17 cellular contexts compared by ENCODE assay signal in the genomic region with DNA sequence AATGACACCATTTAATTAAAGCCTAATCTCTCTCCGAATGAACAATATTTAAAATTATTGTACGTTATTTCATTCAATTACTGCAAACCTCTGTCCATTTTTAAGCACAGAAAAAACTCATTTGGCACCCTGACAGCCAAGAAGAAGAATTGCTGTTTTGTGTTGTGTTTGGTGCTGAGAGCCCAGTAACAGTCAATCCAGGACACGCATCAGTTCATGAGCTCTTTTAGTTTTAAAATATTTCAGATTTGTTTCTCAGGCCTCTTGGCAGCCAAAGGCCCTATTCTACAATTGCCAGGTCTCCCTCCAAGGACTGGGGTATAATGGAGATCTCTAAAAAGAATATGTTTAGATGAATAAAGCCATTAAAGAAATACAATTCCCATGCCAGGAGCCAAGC.
DNase-seq lines count a peak whose midpoint lies in the region; ATAC-seq and TF ChIP-seq lines count a peak whose summit lies in the region.
"Had no signal": no experiment of that assay in that cellular context is flagged by ENCODE, and none has a peak within 500 bp of the region (broad histone marks: within the 10 kb centered on the region; RNA-seq: fewer than 3 reads in every experiment).

No MANE protein-coding gene starts in this region.

- H3K27me3 Mint-ChIP-seq in endothelial cell (ENCODE audit: unreplicated experiment), result peaks cover 5% of the 10 kb centered on the region
- H3K27me3 Mint-ChIP-seq in CD8-positive, alpha-beta T cell (ENCODE audit: low read depth), result no peaks in the 10 kb centered on the region
- H3K27me3 Mint-ChIP-seq: B cell had no signal

- in situ Hi-C loops in brain microvascular endothelial cell (cut with HindIII; ENCODE audit: low pct_ligation_motif_present, low sequenced_read_pairs), result no loop called here

- no peaks in the 10 kb centered on the region for H3K36me3 Mint-ChIP-seq in endothelial cell (ENCODE audit: low read depth, unreplicated experiment)
- no peaks in the 10 kb centered on the region for H3K36me3 Mint-ChIP-seq in CD8-positive, alpha-beta T cell
- H3K36me3 Mint-ChIP-seq: CD14-positive monocyte had no signal

- DNase-seq in Right ventricle myocardium superior, result no peak
- no peak for DNase-seq in heart left ventricle
- no peak for DNase-seq in endothelial cell (ENCODE audit: low spot score)
- DNase-seq in thyroid gland, result peak; percentile 20 to 31
- no peak for DNase-seq in CD8-positive, alpha-beta T cell
- DNase-seq in brain microvascular endothelial cell, result no peak
- DNase-seq: EL, GF-D8, Kasumi-1, NCI-H187, RPMI8226, SIG-M5 had no signal

- TF ChIP-seq CTCF in heart left ventricle (IDR thresholded peaks at IDR 0.05) (no peak), endothelial cell (IDR thresholded peaks at IDR 0.05; ENCODE audit: unreplicated experiment) (no peak), thyroid gland (IDR thresholded peaks at IDR 0.05) (no peak), brain microvascular endothelial cell (IDR thresholded peaks at IDR 0.05; ENCODE audit: low read depth, low read length, missing control alignments) (no peak)
- no peak for TF ChIP-seq CTCF in CD8-positive, alpha-beta T cell (IDR thresholded peaks at IDR 0.05)

- H3K27me3 ChIP-seq in heart left ventricle (no peaks in the 10 kb centered on the region), mucosa of rectum (ENCODE audit: control insufficient read depth in 2 of 2, insufficient read depth in 2 of 2, low read length in 2 of 2) (no peaks in the 10 kb centered on the region), thyroid gland (no peaks in the 10 kb centered on the region), brain microvascular endothelial cell (replicated peaks) (no peaks in the 10 kb centered on the region)
- no peaks in the 10 kb centered on the region for H3K27me3 ChIP-seq in CD8-positive, alpha-beta T cell (ENCODE audit: insufficient read depth, low read length)

- 57 to 69% (median 66%) methylated on average over 3 of the region's 3 CpGs for WGBS in heart left ventricle, 4 donors
- 39 to 47% methylated on average over 3 of the region's 3 CpGs for WGBS in thyroid gland, 2 donors

- TF ChIP-seq POLR2A in heart left ventricle (IDR thresholded peaks at IDR 0.05), result no peak
- TF ChIP-seq POLR2A in thyroid gland (IDR thresholded peaks at IDR 0.05), result no peak

- POLR2A ChIA-PET in CD8-positive, alpha-beta T cell (lab: Charles Lee), result no interaction called here

- intact Hi-C loops in Right ventricle myocardium superior (cut with DNase I), result no loop called here
- intact Hi-C loops in heart left ventricle (cut with DNase I), result no loop called here
- intact Hi-C loops in thyroid gland (cut with DNase I), result no loop called here
- intact Hi-C loops in CD8-positive, alpha-beta T cell (cut with DNase I, micrococcal nuclease), result no loop called here

- CTCF ChIA-PET in CD8-positive, alpha-beta T cell (lab: Charles Lee), result no interaction called here

- H3K4me1 ChIP-seq in heart left ventricle, result peaks cover 0 to 26% (median 5%) of the 10 kb centered on the region in 12 donors
- H3K4me1 ChIP-seq in mucosa of rectum (ENCODE audit: control insufficient read depth in 2 of 2, insufficient read depth in 2 of 2, low read length in 2 of 2), result peaks cover 0 to 6% of the 10 kb centered on the region in 2 donors
- peaks cover 6 to 7% of the 10 kb centered on the region in 2 donors for H3K4me1 ChIP-seq in thyroid gland
- H3K4me1 ChIP-seq in CD8-positive, alpha-beta T cell (ENCODE audit: insufficient read depth, low read length), result no peaks in the 10 kb centered on the region

- H3K9me3 ChIP-seq in heart left ventricle, result peaks cover 0 to 18% (median 10%) of the 10 kb centered on the region in 12 donors
- H3K9me3 ChIP-seq in mucosa of rectum (ENCODE audit: control insufficient read depth in 2 of 2, low read length in 2 of 2), result no peaks in the 10 kb centered on the region
- no peaks in the 10 kb centered on the region for H3K9me3 ChIP-seq in thyroid gland
- H3K9me3 ChIP-seq in CD8-positive, alpha-beta T cell (ENCODE audit: low read length), result no peaks in the 10 kb centered on the region

- H3K9ac ChIP-seq in mucosa of rectum (ENCODE audit: low read depth in 1 of 2, low read length in 2 of 2), result no peak overlapping the region

- H3K4me3 Mint-ChIP-seq in endothelial cell (ENCODE audit: unreplicated experiment), result no peak overlapping the region
- H3K4me3 Mint-ChIP-seq in CD8-positive, alpha-beta T cell, result no peak overlapping the region
- H3K4me3 Mint-ChIP-seq: B cell, CD14-positive monocyte had no signal

- H3K9me3 Mint-ChIP-seq in endothelial cell (ENCODE audit: unreplicated experiment), result no peaks in the 10 kb centered on the region
- peaks cover 3% of the 10 kb centered on the region for H3K9me3 Mint-ChIP-seq in CD8-positive, alpha-beta T cell

- H3K36me3 ChIP-seq in heart left ventricle (no peaks in the 10 kb centered on the region), mucosa of rectum (ENCODE audit: control insufficient read depth in 2 of 2, insufficient read depth in 2 of 2, low read length in 2 of 2) (no peaks in the 10 kb centered on the region), thyroid gland (no peaks in the 10 kb centered on the region), brain microvascular endothelial cell (replicated peaks) (no peaks in the 10 kb centered on the region)
- no peaks in the 10 kb centered on the region for H3K36me3 ChIP-seq in CD8-positive, alpha-beta T cell (ENCODE audit: insufficient read depth, low read length)

- peaks cover 51% of the 10 kb centered on the region for H3K4me1 Mint-ChIP-seq in endothelial cell (ENCODE audit: unreplicated experiment)
- no peaks in the 10 kb centered on the region for H3K4me1 Mint-ChIP-seq in CD8-positive, alpha-beta T cell (ENCODE audit: low read depth)
- H3K4me1 Mint-ChIP-seq: B cell, CD14-positive monocyte had no signal

- peak overlapping the region; percentile 30 for H3K27ac Mint-ChIP-seq in endothelial cell (ENCODE audit: unreplicated experiment)
- no peak overlapping the region for H3K27ac Mint-ChIP-seq in CD8-positive, alpha-beta T cell
- H3K27ac Mint-ChIP-seq: B cell, CD14-positive monocyte had no signal

- H3K4me3 ChIP-seq in heart left ventricle (no peak overlapping the region), mucosa of rectum (ENCODE audit: low read length in 2 of 2) (no peak overlapping the region), thyroid gland (replicated peaks in 1 of 3) (no peak overlapping the region), brain microvascular endothelial cell (ENCODE audit: low read depth, low read length) (no peak overlapping the region)
- no peak overlapping the region for H3K4me3 ChIP-seq in CD8-positive, alpha-beta T cell (ENCODE audit: low read depth, low read length)
- H3K4me3 ChIP-seq: PC-9 had no signal

- no peak overlapping the region for H3K27ac ChIP-seq in heart left ventricle
- H3K27ac ChIP-seq in mucosa of rectum (ENCODE audit: low read depth in 2 of 2, low read length in 2 of 2), result peak overlapping the region; percentile 68 to 73
- H3K27ac ChIP-seq in thyroid gland, result no peak overlapping the region
- no peak overlapping the region for H3K27ac ChIP-seq in CD8-positive, alpha-beta T cell (ENCODE audit: low read depth, low read length)
- H3K27ac ChIP-seq in brain microvascular endothelial cell, result no peak overlapping the region
- H3K27ac ChIP-seq: PC-9 had no signal

- ATAC-seq in Right ventricle myocardium superior (ENCODE audit: poor library complexity) (peak; percentile 52), heart left ventricle (no peak), GM21737 (IDR thresholded peaks at IDR 0.05; ENCODE audit: unreplicated experiment) (no peak)
- ATAC-seq in CD8-positive, alpha-beta T cell, result no peak

Comparison
In these comparisons a context has a peak if more than half of its experiments do, and no peak if none do; other contexts are left out.
1. DNase-seq: peak in thyroid gland (2 of 2); none in Right ventricle myocardium superior (single experiment), heart left ventricle (0 of 5), endothelial cell (single experiment), CD8-positive, alpha-beta T cell (0 of 7) and brain microvascular endothelial cell (single experiment).
2. H3K27ac ChIP-seq: peak in mucosa of rectum (2 of 2); none in heart left ventricle (0 of 12), thyroid gland (0 of 3), CD8-positive, alpha-beta T cell (single experiment) and brain microvascular endothelial cell (single experiment).